In the genomic region with DNA sequence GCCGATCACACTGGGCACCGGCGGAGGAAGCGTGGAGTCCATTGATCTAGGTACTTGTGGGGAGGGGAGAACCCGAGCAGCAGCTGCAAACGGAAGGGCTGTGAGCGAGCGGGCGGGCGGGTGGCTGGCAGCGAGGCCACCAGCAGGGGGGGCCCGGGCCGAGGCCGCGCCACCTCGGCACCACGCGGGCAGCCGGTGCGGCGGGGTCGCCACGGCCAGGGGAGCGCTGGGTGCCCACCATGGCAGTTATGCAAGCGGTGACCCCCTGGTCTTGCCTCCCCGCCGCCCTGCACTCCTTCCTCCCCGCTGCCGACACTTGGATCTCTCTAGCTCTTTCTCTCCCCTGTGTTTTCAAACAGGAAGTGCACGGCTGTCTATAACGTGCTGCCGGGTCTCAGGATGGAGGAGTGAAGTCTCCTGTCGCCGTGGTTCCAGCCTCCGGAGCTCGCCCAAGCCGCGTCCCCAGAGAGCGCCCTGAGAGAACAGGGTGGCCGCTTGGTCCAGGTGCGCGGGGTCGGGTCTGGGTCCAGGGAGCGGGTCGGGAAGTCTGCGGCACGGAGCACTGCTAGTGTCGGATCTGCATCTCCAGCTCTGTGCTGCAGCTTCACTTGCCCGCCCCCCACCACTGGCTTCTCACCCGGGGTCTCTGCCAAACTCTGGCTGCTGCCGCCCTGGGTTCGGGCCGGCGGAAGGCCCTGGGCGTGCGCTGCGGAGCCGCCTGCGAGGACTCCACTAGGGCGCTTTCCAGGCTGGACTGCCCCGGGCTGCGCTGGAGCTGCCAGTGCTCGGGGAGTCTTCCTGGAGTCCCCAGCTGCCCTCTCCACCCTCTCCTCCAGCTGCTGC, we compare ENCODE assay signal across 1 cellular context.
TF ChIP-seq lines count a peak whose summit lies in the region.

No MANE protein-coding gene starts in this region.

TF ChIP-seq in GM12878, 131 proteins besides CTCF, POLR2A, EP300 and RAD21 (continued from another document and continues in another):
- TF ChIP-seq, protein P1, sequence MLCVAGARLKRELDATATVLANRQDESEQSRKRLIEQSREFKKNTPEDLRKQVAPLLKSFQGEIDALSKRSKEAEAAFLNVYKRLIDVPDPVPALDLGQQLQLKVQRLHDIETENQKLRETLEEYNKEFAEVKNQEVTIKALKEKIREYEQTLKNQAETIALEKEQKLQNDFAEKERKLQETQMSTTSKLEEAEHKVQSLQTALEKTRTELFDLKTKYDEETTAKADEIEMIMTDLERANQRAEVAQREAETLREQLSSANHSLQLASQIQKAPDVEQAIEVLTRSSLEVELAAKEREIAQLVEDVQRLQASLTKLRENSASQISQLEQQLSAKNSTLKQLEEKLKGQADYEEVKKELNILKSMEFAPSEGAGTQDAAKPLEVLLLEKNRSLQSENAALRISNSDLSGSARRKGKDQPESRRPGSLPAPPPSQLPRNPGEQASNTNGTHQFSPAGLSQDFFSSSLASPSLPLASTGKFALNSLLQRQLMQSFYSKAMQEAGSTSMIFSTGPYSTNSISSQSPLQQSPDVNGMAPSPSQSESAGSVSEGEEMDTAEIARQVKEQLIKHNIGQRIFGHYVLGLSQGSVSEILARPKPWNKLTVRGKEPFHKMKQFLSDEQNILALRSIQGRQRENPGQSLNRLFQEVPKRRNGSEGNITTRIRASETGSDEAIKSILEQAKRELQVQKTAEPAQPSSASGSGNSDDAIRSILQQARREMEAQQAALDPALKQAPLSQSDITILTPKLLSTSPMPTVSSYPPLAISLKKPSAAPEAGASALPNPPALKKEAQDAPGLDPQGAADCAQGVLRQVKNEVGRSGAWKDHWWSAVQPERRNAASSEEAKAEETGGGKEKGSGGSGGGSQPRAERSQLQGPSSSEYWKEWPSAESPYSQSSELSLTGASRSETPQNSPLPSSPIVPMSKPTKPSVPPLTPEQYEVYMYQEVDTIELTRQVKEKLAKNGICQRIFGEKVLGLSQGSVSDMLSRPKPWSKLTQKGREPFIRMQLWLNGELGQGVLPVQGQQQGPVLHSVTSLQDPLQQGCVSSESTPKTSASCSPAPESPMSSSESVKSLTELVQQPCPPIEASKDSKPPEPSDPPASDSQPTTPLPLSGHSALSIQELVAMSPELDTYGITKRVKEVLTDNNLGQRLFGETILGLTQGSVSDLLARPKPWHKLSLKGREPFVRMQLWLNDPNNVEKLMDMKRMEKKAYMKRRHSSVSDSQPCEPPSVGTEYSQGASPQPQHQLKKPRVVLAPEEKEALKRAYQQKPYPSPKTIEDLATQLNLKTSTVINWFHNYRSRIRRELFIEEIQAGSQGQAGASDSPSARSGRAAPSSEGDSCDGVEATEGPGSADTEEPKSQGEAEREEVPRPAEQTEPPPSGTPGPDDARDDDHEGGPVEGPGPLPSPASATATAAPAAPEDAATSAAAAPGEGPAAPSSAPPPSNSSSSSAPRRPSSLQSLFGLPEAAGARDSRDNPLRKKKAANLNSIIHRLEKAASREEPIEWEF (IDR thresholded peaks at IDR 0.05; ENCODE audit: insufficient replicate concordance, low read depth, low read length): no peak
- no peak for TF ChIP-seq TCF7 (IDR thresholded peaks at IDR 0.05; ENCODE audit: borderline replicate concordance)
- peak; percentile 91 for TF ChIP-seq LARP7 (IDR thresholded peaks at IDR 0.05)
- TF ChIP-seq HDAC6 (IDR thresholded peaks at IDR 0.05; ENCODE audit: unreplicated experiment): no peak
- no peak for TF ChIP-seq CEBPB (IDR thresholded peaks at IDR 0.05; ENCODE audit: borderline replicate concordance in 1 of 2, low read depth in 2 of 2, low read length in 2 of 2)
- no peak for TF ChIP-seq RAD51 (IDR thresholded peaks at IDR 0.05)
- 0 out of 2 replicates have a peak, but pooled peaks have one; percentile 5 for TF ChIP-seq CBFB (IDR thresholded peaks at IDR 0.05; ENCODE audit: low read depth)
- no peak for TF ChIP-seq BMI1 (IDR thresholded peaks at IDR 0.05; ENCODE audit: borderline replicate concordance)
- no peak for TF ChIP-seq STAT1 (conservative IDR thresholded peaks at IDR 0.05)
- TF ChIP-seq, protein P2, sequence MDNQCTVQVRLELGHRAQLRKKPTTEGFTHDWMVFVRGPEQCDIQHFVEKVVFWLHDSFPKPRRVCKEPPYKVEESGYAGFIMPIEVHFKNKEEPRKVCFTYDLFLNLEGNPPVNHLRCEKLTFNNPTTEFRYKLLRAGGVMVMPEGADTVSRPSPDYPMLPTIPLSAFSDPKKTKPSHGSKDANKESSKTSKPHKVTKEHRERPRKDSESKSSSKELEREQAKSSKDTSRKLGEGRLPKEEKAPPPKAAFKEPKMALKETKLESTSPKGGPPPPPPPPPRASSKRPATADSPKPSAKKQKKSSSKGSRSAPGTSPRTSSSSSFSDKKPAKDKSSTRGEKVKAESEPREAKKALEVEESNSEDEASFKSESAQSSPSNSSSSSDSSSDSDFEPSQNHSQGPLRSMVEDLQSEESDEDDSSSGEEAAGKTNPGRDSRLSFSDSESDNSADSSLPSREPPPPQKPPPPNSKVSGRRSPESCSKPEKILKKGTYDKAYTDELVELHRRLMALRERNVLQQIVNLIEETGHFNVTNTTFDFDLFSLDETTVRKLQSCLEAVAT (IDR thresholded peaks at IDR 0.05): no peak
- peak; percentile 60 for TF ChIP-seq RELA (IDR thresholded peaks at IDR 0.05; ENCODE audit: borderline replicate concordance, partially characterized antibody)
- TF ChIP-seq HDGF (IDR thresholded peaks at IDR 0.05): no peak
- TF ChIP-seq SIX5 (IDR thresholded peaks at IDR 0.05; ENCODE audit: low read depth, low read length, severe bottlenecking): no peak
- no peak for TF ChIP-seq CBX3 (IDR thresholded peaks at IDR 0.05; ENCODE audit: borderline replicate concordance, low read depth)
- TF ChIP-seq, protein P3, sequence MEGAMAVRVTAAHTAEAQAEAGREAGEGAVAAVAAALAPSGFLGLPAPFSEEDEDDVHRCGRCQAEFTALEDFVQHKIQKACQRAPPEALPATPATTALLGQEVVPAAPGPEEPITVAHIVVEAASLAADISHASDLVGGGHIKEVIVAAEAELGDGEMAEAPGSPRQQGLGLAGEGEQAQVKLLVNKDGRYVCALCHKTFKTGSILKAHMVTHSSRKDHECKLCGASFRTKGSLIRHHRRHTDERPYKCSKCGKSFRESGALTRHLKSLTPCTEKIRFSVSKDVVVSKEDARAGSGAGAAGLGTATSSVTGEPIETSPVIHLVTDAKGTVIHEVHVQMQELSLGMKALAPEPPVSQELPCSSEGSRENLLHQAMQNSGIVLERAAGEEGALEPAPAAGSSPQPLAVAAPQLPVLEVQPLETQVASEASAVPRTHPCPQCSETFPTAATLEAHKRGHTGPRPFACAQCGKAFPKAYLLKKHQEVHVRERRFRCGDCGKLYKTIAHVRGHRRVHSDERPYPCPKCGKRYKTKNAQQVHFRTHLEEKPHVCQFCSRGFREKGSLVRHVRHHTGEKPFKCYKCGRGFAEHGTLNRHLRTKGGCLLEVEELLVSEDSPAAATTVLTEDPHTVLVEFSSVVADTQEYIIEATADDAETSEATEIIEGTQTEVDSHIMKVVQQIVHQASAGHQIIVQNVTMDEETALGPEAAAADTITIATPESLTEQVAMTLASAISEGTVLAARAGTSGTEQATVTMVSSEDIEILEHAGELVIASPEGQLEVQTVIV (IDR thresholded peaks at IDR 0.05; ENCODE audit: borderline replicate concordance, partially characterized antibody): no peak
- peak in 1 of 2 experiments; percentile 73; a peak in 3 of 4 replicates for TF ChIP-seq BHLHE40 (IDR thresholded peaks at IDR 0.05; ENCODE audit: borderline replicate concordance in 1 of 2, low read depth in 2 of 2, low read length in 1 of 2)
- TF ChIP-seq SMAD5 (IDR thresholded peaks at IDR 0.05; ENCODE audit: low read depth): no peak
- TF ChIP-seq SMAD1 (IDR thresholded peaks at IDR 0.05; ENCODE audit: low read depth, partially characterized antibody): no peak
- TF ChIP-seq ESRRA (IDR thresholded peaks at IDR 0.05; ENCODE audit: low read length): no peak
- TF ChIP-seq, protein P4, sequence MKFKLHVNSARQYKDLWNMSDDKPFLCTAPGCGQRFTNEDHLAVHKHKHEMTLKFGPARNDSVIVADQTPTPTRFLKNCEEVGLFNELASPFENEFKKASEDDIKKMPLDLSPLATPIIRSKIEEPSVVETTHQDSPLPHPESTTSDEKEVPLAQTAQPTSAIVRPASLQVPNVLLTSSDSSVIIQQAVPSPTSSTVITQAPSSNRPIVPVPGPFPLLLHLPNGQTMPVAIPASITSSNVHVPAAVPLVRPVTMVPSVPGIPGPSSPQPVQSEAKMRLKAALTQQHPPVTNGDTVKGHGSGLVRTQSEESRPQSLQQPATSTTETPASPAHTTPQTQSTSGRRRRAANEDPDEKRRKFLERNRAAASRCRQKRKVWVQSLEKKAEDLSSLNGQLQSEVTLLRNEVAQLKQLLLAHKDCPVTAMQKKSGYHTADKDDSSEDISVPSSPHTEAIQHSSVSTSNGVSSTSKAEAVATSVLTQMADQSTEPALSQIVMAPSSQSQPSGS (IDR thresholded peaks at IDR 0.05; ENCODE audit: low read length): no peak
- no peak for TF ChIP-seq POU2F2 (IDR thresholded peaks at IDR 0.05; ENCODE audit: borderline replicate concordance, low read depth, low read length)
- no peak for TF ChIP-seq HCFC1 (IDR thresholded peaks at IDR 0.05; ENCODE audit: low read length)
- peak; percentile 99 for TF ChIP-seq SMARCA5 (IDR thresholded peaks at IDR 0.05)
- TF ChIP-seq, protein P5, sequence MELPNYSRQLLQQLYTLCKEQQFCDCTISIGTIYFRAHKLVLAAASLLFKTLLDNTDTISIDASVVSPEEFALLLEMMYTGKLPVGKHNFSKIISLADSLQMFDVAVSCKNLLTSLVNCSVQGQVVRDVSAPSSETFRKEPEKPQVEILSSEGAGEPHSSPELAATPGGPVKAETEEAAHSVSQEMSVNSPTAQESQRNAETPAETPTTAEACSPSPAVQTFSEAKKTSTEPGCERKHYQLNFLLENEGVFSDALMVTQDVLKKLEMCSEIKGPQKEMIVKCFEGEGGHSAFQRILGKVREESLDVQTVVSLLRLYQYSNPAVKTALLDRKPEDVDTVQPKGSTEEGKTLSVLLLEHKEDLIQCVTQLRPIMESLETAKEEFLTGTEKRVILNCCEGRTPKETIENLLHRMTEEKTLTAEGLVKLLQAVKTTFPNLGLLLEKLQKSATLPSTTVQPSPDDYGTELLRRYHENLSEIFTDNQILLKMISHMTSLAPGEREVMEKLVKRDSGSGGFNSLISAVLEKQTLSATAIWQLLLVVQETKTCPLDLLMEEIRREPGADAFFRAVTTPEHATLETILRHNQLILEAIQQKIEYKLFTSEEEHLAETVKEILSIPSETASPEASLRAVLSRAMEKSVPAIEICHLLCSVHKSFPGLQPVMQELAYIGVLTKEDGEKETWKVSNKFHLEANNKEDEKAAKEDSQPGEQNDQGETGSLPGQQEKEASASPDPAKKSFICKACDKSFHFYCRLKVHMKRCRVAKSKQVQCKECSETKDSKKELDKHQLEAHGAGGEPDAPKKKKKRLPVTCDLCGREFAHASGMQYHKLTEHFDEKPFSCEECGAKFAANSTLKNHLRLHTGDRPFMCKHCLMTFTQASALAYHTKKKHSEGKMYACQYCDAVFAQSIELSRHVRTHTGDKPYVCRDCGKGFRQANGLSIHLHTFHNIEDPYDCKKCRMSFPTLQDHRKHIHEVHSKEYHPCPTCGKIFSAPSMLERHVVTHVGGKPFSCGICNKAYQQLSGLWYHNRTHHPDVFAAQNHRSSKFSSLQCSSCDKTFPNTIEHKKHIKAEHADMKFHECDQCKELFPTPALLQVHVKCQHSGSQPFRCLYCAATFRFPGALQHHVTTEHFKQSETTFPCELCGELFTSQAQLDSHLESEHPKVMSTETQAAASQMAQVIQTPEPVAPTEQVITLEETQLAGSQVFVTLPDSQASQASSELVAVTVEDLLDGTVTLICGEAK (IDR thresholded peaks at IDR 0.05; ENCODE audit: borderline replicate concordance): no peak; the same call in 1 of the 2 replicates
- TF ChIP-seq SREBF1 (IDR thresholded peaks at IDR 0.05; ENCODE audit: low read length): no peak
- TF ChIP-seq, protein P6, sequence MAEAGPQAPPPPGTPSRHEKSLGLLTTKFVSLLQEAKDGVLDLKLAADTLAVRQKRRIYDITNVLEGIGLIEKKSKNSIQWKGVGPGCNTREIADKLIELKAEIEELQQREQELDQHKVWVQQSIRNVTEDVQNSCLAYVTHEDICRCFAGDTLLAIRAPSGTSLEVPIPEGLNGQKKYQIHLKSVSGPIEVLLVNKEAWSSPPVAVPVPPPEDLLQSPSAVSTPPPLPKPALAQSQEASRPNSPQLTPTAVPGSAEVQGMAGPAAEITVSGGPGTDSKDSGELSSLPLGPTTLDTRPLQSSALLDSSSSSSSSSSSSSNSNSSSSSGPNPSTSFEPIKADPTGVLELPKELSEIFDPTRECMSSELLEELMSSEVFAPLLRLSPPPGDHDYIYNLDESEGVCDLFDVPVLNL (IDR thresholded peaks at IDR 0.05; ENCODE audit: low read depth, low read length): no peak
- no peak for TF ChIP-seq SUPT20H (IDR thresholded peaks at IDR 0.05; ENCODE audit: borderline replicate concordance, control insufficient read depth, low read depth, low read length)
- peak; percentile 80 for TF ChIP-seq NR2F1 (conservative IDR thresholded peaks at IDR 0.05)
- TF ChIP-seq, protein P7, sequence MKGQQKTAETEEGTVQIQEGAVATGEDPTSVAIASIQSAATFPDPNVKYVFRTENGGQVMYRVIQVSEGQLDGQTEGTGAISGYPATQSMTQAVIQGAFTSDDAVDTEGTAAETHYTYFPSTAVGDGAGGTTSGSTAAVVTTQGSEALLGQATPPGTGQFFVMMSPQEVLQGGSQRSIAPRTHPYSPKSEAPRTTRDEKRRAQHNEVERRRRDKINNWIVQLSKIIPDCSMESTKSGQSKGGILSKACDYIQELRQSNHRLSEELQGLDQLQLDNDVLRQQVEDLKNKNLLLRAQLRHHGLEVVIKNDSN (IDR thresholded peaks at IDR 0.05; ENCODE audit: borderline replicate concordance, extremely low read length, insufficient read depth, low read depth, low read length): peak; percentile 6
- TF ChIP-seq, protein P8, sequence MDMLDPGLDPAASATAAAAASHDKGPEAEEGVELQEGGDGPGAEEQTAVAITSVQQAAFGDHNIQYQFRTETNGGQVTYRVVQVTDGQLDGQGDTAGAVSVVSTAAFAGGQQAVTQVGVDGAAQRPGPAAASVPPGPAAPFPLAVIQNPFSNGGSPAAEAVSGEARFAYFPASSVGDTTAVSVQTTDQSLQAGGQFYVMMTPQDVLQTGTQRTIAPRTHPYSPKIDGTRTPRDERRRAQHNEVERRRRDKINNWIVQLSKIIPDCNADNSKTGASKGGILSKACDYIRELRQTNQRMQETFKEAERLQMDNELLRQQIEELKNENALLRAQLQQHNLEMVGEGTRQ (IDR thresholded peaks at IDR 0.05; ENCODE audit: borderline replicate concordance, low read depth, low read length): no peak
- peak; percentile 79; the same call in 1 of the 2 replicates for TF ChIP-seq ZNF207 (IDR thresholded peaks at IDR 0.05; ENCODE audit: borderline replicate concordance)
- TF ChIP-seq EED (IDR thresholded peaks at IDR 0.05; ENCODE audit: low read depth): no peak
- TF ChIP-seq RCOR1 (conservative IDR thresholded peaks at IDR 0.05; ENCODE audit: low read depth, low read length): no peak
- TF ChIP-seq, protein P9, sequence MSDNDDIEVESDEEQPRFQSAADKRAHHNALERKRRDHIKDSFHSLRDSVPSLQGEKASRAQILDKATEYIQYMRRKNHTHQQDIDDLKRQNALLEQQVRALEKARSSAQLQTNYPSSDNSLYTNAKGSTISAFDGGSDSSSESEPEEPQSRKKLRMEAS (IDR thresholded peaks at IDR 0.05; ENCODE audit: low read depth, low read length): no peak
